ENCODE assay signal across 10 cellular contexts in genomic region chr1:206121269-206121668, GRCh38. TPM values are rescaled to one million over a fixed set of nuclear protein-coding genes. Genes with fewer than 3 reads are reported as not detected.
"Had no signal": no experiment of that assay in that cellular context is flagged by ENCODE, and none has a peak within 500 bp of the region (broad histone marks: within the 10 kb centered on the region; RNA-seq: fewer than 3 reads in every experiment).

No MANE protein-coding gene starts in this region.

- FAIRE-seq: HepG2, HTR-8/SVneo had no signal

- ATAC-seq: HepG2 had no signal

- H3K4me2 ChIP-seq: KMS-11 had no signal

- H3K9ac ChIP-seq: KMS-11 had no signal

- DNase-seq: IMR-90, KBM-7, KG1 had no signal

- H3K27ac ChIP-seq: HL-60, KMS-11 had no signal

RNA-seq across cellular contexts. Expression of gene AVPR1B, which starts 4.1 kb away (rescaled TPM):
- total RNA-seq: HepG2, HT-29, HT1080, IMR-90 had no signal
- polyA plus RNA-seq: IgD-negative memory B cell, IMR-90 had no signal
